In the genomic region with DNA sequence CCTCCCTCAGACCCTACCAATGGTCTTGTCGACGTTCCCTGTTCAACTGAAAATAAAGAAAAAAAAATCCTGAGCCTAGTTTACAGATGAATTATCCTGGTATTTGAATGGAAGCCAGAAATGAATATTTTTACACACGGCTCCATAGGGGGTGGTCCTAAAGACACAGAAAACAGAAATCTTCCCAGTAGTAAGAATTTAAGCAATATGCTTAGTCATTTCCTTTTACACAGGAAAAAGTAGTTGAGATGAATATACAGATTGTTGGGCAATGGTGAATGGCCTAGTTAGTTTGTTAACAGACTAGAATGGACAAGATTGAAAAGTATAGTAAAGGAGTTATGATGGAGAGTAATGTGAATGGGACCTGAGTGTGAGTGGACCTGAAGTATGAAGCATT, we compare ENCODE assay signal across 15 cellular contexts.
DNase-seq lines count a peak whose midpoint lies in the region; FAIRE-seq and TF ChIP-seq lines count a peak whose summit lies in the region.
"Had no signal": no experiment of that assay in that cellular context is flagged by ENCODE, and none has a peak within 500 bp of the region (broad histone marks: within the 10 kb centered on the region; RNA-seq: fewer than 3 reads in every experiment).

No MANE protein-coding gene starts in this region.

- H3K4me1 ChIP-seq in astrocyte (ENCODE audit: insufficient read depth, low read length) (peaks cover 4% of the 10 kb centered on the region), keratinocyte (ENCODE audit: control insufficient read depth, extremely low read depth, insufficient read depth, low read length) (peaks cover 3% of the 10 kb centered on the region)
- H3K4me1 ChIP-seq: right atrium auricular region had no signal

- H3K27me3 ChIP-seq in astrocyte (ENCODE audit: insufficient read depth, low read length) (no peaks in the 10 kb centered on the region), keratinocyte (ENCODE audit: control insufficient read depth, extremely low read depth, insufficient read depth, low read length) (no peaks in the 10 kb centered on the region)
- H3K27me3 ChIP-seq: right atrium auricular region had no signal

- H3K27ac Mint-ChIP-seq in astrocyte (ENCODE audit: unreplicated experiment), result no peak overlapping the region
- H3K27ac Mint-ChIP-seq: activated CD4-positive, alpha-beta memory T cell treated with anti-CD3 and anti-CD28 coated beads for 36 hours; stimulated activated naive CD8-positive, alpha-beta T cell treated with anti-CD3 and anti-CD28 coated beads, Interleukin-15, Interleukin-2, amounts not matched to agents 100 ng/mL and 50 ng/mL, for 24 hours; T-helper 2 cell treated with Interferon-gamma antibody and Interleukin-4, amounts not matched to agents 5 μg/mL and 100 μg/mL, for 36 hours had no signal

- no peak overlapping the region for H2AFZ ChIP-seq in astrocyte (ENCODE audit: low read depth, low read length)
- H2AFZ ChIP-seq in keratinocyte (ENCODE audit: control insufficient read depth, low read length), result peak overlapping the region; percentile 8

- H3K4me2 ChIP-seq in astrocyte (ENCODE audit: low read length) (no peak overlapping the region), keratinocyte (ENCODE audit: control insufficient read depth, extremely low read depth, insufficient read depth, low read depth, low read length) (no peak overlapping the region)

- H3K9ac ChIP-seq in astrocyte (ENCODE audit: low read length) (no peak overlapping the region), keratinocyte (ENCODE audit: control insufficient read depth, extremely low read depth, insufficient read depth, low read length) (no peak overlapping the region)

- H3K9me3 Mint-ChIP-seq in astrocyte (ENCODE audit: unreplicated experiment), result peaks cover 2% of the 10 kb centered on the region
- H3K9me3 Mint-ChIP-seq: activated CD4-positive, alpha-beta memory T cell treated with anti-CD3 and anti-CD28 coated beads for 36 hours had no signal

- POLR2A ChIA-PET in HEK293T (lab: Yijun Ruan, JAX), result no interaction called here

- H3K79me2 ChIP-seq in astrocyte (ENCODE audit: insufficient read depth, low read length) (no peaks in the 10 kb centered on the region), keratinocyte (ENCODE audit: control insufficient read depth, insufficient read depth, low read length) (no peaks in the 10 kb centered on the region)

- CTCF ChIA-PET in HEK293T (lab: Yijun Ruan, JAX), result no interaction called here

- dilution Hi-C loops in keratinocyte (cut with MboI; ENCODE audit: extremely low pct_ligation_motif_present, low sequenced_read_pairs), result no loop called here

- H3K27me3 Mint-ChIP-seq in astrocyte (ENCODE audit: low read depth, unreplicated experiment), result no peaks in the 10 kb centered on the region
- H3K27me3 Mint-ChIP-seq: activated CD4-positive, alpha-beta memory T cell treated with anti-CD3 and anti-CD28 coated beads for 36 hours; stimulated activated naive CD8-positive, alpha-beta T cell treated with anti-CD3 and anti-CD28 coated beads, Interleukin-15, Interleukin-2, amounts not matched to agents 100 ng/mL and 50 ng/mL, for 24 hours had no signal

- H3K4me3 Mint-ChIP-seq in astrocyte (ENCODE audit: unreplicated experiment), result no peak overlapping the region
- H3K4me3 Mint-ChIP-seq: activated CD4-positive, alpha-beta memory T cell treated with anti-CD3 and anti-CD28 coated beads for 36 hours; stimulated activated naive CD8-positive, alpha-beta T cell treated with anti-CD3 and anti-CD28 coated beads, Interleukin-15, Interleukin-2, amounts not matched to agents 100 ng/mL and 50 ng/mL, for 24 hours; T-helper 2 cell treated with Interferon-gamma antibody and Interleukin-4, amounts not matched to agents 5 μg/mL and 100 μg/mL, for 36 hours had no signal

- H3K36me3 Mint-ChIP-seq in astrocyte (ENCODE audit: low read depth, unreplicated experiment), result no peaks in the 10 kb centered on the region
- H3K36me3 Mint-ChIP-seq: activated CD4-positive, alpha-beta memory T cell treated with anti-CD3 and anti-CD28 coated beads for 36 hours had no signal

- DNase-seq in COLO829 (ENCODE audit: low spot score), result peak; percentile 84
- peak; percentile 59 to 62 for DNase-seq in Kasumi-1 (lab: John Stamatoyannopoulos, UW)
- DNase-seq in astrocyte (ENCODE audit: low read depth), result peak; percentile 32
- no peak for DNase-seq in keratinocyte (ENCODE audit: low read depth, low spot score)
- DNase-seq in activated T-cell treated with anti-CD3 and anti-CD28 coated beads, Interleukin-2, amount 50 U/mL, for 1 hour, result no peak
- DNase-seq in stimulated activated naive CD4-positive, alpha-beta T cell (lab: John Stamatoyannopoulos, UW), result no peak
- DNase-seq in HEK293T (ENCODE audit: extremely low spot score), result no peak
- no peak for DNase-seq in stimulated activated naive CD4-positive, alpha-beta T cell treated with Interleukin-2 at 50 U/mL for 16 hours (lab: John Stamatoyannopoulos, UW)
- DNase-seq: activated CD4-positive, alpha-beta memory T cell treated with anti-CD3 and anti-CD28 coated beads for 36 hours; activated gamma-delta T cell; cerebellar nuclear complex; NCI-H2171 treated with DMSO at 0.1 percent for 48 hours had no signal

- no peak for FAIRE-seq in astrocyte (lab: Jason Lieb, UNC)
- FAIRE-seq in keratinocyte (lab: Jason Lieb, UNC), result no peak

- peaks cover 2% of the 10 kb centered on the region for H3K4me1 Mint-ChIP-seq in astrocyte (ENCODE audit: low read depth, unreplicated experiment)

- TF ChIP-seq CTCF in astrocyte (IDR thresholded peaks at IDR 0.05; ENCODE audit: insufficient read depth, low read depth, low read length) (no peak), keratinocyte (optimal IDR thresholded peaks at IDR 0.05 in 1 of 3, IDR thresholded peaks at IDR 0.05 in 1 of 3, conservative IDR thresholded peaks at IDR 0.05 in 1 of 3; ENCODE audit: extremely low read depth in 1 of 3, insufficient read depth in 2 of 3, low read length in 3 of 3) (no peak)

- H4K20me1 ChIP-seq in astrocyte (ENCODE audit: insufficient read depth, low read length) (no peaks in the 10 kb centered on the region), keratinocyte (ENCODE audit: control insufficient read depth, extremely low read depth, insufficient read depth, low read length) (no peaks in the 10 kb centered on the region)

- no peaks in the 10 kb centered on the region for H3K9me3 ChIP-seq in astrocyte (ENCODE audit: insufficient read depth, low read depth, low read length)
- H3K9me3 ChIP-seq in keratinocyte (ENCODE audit: control insufficient read depth, low read depth, low read length), result no peaks in the 10 kb centered on the region
- H3K9me3 ChIP-seq: right atrium auricular region had no signal

- H3K4me3 ChIP-seq in astrocyte (ENCODE audit: insufficient read depth, low read depth, low read length), result no peak overlapping the region
- H3K4me3 ChIP-seq in keratinocyte (ENCODE audit: control insufficient read depth in 2 of 3, extremely low read depth in 1 of 3, insufficient read depth in 2 of 3, low read depth in 1 of 3, low read length in 3 of 3), result no peak overlapping the region
- H3K4me3 ChIP-seq: right atrium auricular region had no signal

- H3K27ac ChIP-seq in astrocyte (ENCODE audit: low read depth, low read length) (no peak overlapping the region), keratinocyte (ENCODE audit: control insufficient read depth, insufficient read depth, low read length) (no peak overlapping the region)
- H3K27ac ChIP-seq: right atrium auricular region had no signal

- no peaks in the 10 kb centered on the region for H3K9me1 ChIP-seq in keratinocyte (ENCODE audit: control insufficient read depth, extremely low read depth, insufficient read depth, low read length)

- H3K36me3 ChIP-seq in astrocyte (ENCODE audit: insufficient read depth, low read length) (no peaks in the 10 kb centered on the region), keratinocyte (ENCODE audit: control insufficient read depth in 2 of 2, extremely low read depth in 1 of 2, insufficient read depth in 2 of 2, low read length in 2 of 2) (no peaks in the 10 kb centered on the region)
- H3K36me3 ChIP-seq: right atrium auricular region had no signal

TF ChIP-seq in HEK293T, 16 proteins besides CTCF, POLR2A, EP300 and RAD21:
- TF ChIP-seq FOXM1 (IDR thresholded peaks at IDR 0.05; ENCODE audit: borderline replicate concordance), result no peak
- no peak for TF ChIP-seq L3MBTL2 (conservative IDR thresholded peaks at IDR 0.05)
- no peak for TF ChIP-seq ZNF384 (IDR thresholded peaks at IDR 0.05)
- TF ChIP-seq HDGF (IDR thresholded peaks at IDR 0.05; ENCODE audit: borderline replicate concordance), result no peak
- TF ChIP-seq FOXK2 (IDR thresholded peaks at IDR 0.05), result no peak
- no peak for TF ChIP-seq LEF1 (IDR thresholded peaks at IDR 0.05; ENCODE audit: borderline replicate concordance)
- TF ChIP-seq NFRKB (IDR thresholded peaks at IDR 0.05), result no peak
- no peak for TF ChIP-seq SP1 (IDR thresholded peaks at IDR 0.05)
- TF ChIP-seq FOXA1 (IDR thresholded peaks at IDR 0.05), result no peak
- TF ChIP-seq PKNOX1 (IDR thresholded peaks at IDR 0.05), result no peak
- TF ChIP-seq ELF4 (IDR thresholded peaks at IDR 0.05), result no peak
- no peak for TF ChIP-seq ARNT (IDR thresholded peaks at IDR 0.05)
- TF ChIP-seq SUZ12 (IDR thresholded peaks at IDR 0.05), result no peak
- TF ChIP-seq TARDBP (IDR thresholded peaks at IDR 0.05), result no peak
- no peak for TF ChIP-seq CTBP1 (IDR thresholded peaks at IDR 0.05; ENCODE audit: borderline replicate concordance)
- no peak for TF ChIP-seq BHLHE40 (IDR thresholded peaks at IDR 0.05; ENCODE audit: borderline replicate concordance)

Comparison
In these comparisons a context has a peak if more than half of its experiments do, and no peak if none do; other contexts are left out.
1. DNase-seq: peak in COLO829 (single experiment), Kasumi-1 (2 of 2) and astrocyte (single experiment); none in keratinocyte (single experiment), activated T-cell treated with anti-CD3 and anti-CD28 coated beads, Interleukin-2, amount 50 U/mL, for 1 hour (single experiment), stimulated activated naive CD4-positive, alpha-beta T cell (0 of 6), HEK293T (single experiment) and stimulated activated naive CD4-positive, alpha-beta T cell treated with Interleukin-2 at 50 U/mL for 16 hours (single experiment).